2 cellular contexts compared by ENCODE assay signal in the genomic region with DNA sequence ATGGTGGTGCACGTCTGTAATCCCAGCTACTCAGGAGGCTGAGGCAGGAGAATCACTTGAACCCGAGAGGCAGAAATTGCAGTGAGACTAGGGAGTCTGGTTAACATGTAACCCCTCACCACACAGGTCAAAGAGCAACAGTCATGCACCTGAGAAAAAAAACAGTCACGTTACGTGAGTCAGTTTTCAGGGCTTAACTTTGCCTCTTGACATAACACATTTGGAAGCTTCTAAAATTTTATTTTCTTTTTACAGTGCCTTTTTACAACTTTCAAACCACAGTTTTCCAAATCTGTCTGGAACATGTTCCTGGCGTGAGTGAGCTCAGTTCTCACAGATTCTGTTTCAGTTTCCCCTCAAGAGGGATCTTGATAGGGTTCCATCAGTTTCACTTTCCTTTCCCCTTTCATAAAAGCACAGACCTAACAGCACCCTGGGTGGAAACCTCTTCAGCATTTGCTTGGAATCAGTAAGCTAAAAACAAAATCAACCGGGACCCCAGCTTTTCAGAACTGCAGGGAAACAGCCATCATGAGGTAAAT.
TF ChIP-seq lines count a peak whose summit lies in the region.

No MANE protein-coding gene starts in this region.

TF ChIP-seq in A549, 52 proteins besides CTCF, POLR2A, EP300 and RAD21 (continued from another document):
- TF ChIP-seq, protein P1, sequence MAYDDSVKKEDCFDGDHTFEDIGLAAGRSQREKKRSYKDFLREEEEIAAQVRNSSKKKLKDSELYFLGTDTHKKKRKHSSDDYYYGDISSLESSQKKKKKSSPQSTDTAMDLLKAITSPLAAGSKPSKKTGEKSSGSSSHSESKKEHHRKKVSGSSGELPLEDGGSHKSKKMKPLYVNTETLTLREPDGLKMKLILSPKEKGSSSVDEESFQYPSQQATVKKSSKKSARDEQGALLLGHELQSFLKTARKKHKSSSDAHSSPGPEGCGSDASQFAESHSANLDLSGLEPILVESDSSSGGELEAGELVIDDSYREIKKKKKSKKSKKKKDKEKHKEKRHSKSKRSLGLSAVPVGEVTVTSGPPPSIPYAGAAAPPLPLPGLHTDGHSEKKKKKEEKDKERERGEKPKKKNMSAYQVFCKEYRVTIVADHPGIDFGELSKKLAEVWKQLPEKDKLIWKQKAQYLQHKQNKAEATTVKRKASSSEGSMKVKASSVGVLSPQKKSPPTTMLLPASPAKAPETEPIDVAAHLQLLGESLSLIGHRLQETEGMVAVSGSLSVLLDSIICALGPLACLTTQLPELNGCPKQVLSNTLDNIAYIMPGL (CRISPR knock-in tag; IDR thresholded peaks at IDR 0.05; ENCODE audit: borderline replicate concordance) = no peak
- no peak for TF ChIP-seq CBX8 (IDR thresholded peaks at IDR 0.05)
- TF ChIP-seq, protein P2, sequence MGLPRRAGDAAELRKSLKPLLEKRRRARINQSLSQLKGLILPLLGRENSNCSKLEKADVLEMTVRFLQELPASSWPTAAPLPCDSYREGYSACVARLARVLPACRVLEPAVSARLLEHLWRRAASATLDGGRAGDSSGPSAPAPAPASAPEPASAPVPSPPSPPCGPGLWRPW (IDR thresholded peaks at IDR 0.05) = no peak
- TF ChIP-seq RCOR1 (IDR thresholded peaks at IDR 0.05; ENCODE audit: low read depth, low read length) = no peak
- TF ChIP-seq NPAS2 (CRISPR knock-in tag; IDR thresholded peaks at IDR 0.05; ENCODE audit: borderline replicate concordance) = no peak
- TF ChIP-seq RNF2 (IDR thresholded peaks at IDR 0.05; ENCODE audit: borderline replicate concordance, low read depth) = no peak
- TF ChIP-seq FOXS1 (CRISPR knock-in tag; IDR thresholded peaks at IDR 0.05) = no peak
- TF ChIP-seq, protein P3, sequence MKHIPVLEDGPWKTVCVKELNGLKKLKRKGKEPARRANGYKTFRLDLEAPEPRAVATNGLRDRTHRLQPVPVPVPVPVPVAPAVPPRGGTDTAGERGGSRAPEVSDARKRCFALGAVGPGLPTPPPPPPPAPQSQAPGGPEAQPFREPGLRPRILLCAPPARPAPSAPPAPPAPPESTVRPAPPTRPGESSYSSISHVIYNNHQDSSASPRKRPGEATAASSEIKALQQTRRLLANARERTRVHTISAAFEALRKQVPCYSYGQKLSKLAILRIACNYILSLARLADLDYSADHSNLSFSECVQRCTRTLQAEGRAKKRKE (CRISPR knock-in tag; IDR thresholded peaks at IDR 0.05; ENCODE audit: low read depth) = no peak
- TF ChIP-seq HOXB13 (CRISPR knock-in tag; IDR thresholded peaks at IDR 0.05; ENCODE audit: low read depth) = no peak

TF ChIP-seq in SK-N-SH, 30 proteins besides CTCF, POLR2A, EP300 and RAD21 (continued from another document):
- TF ChIP-seq, protein P4, sequence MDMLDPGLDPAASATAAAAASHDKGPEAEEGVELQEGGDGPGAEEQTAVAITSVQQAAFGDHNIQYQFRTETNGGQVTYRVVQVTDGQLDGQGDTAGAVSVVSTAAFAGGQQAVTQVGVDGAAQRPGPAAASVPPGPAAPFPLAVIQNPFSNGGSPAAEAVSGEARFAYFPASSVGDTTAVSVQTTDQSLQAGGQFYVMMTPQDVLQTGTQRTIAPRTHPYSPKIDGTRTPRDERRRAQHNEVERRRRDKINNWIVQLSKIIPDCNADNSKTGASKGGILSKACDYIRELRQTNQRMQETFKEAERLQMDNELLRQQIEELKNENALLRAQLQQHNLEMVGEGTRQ (IDR thresholded peaks at IDR 0.05; ENCODE audit: borderline replicate concordance, low read depth, low read length) = no peak
- TF ChIP-seq TEAD4 (IDR thresholded peaks at IDR 0.05; ENCODE audit: borderline replicate concordance, insufficient read depth) = no peak
- TF ChIP-seq RFX5 (IDR thresholded peaks at IDR 0.05; ENCODE audit: low read length) = no peak
